ENCODE assay signal across 8 cellular contexts in genomic region chr10:79791906-79792517, GRCh38. TPM values are rescaled to one million over a fixed set of nuclear protein-coding genes. Genes with fewer than 3 reads are reported as not detected.
"Had no signal": no experiment of that assay in that cellular context is flagged by ENCODE, and none has a peak within 500 bp of the region (broad histone marks: within the 10 kb centered on the region; RNA-seq: fewer than 3 reads in every experiment).

No MANE protein-coding gene starts in this region.

RNA-seq across cellular contexts. Expression of gene NUTM2E, which starts 34.5 kb away (rescaled TPM):
- total RNA-seq: dermis blood vessel endothelial cell, esophagus mucosa, gastrocnemius medialis, left cardiac atrium, left lung, lower lobe of right lung, lung microvascular endothelial cell, mesenteric fat pad had no signal
